ENCODE assay signal across 19 cellular contexts in genomic region chrX:136794080-136794479, GRCh38.
"Had no signal": no experiment of that assay in that cellular context is flagged by ENCODE, and none has a peak within 500 bp of the region (broad histone marks: within the 10 kb centered on the region; RNA-seq: fewer than 3 reads in every experiment).

No MANE protein-coding gene starts in this region.

- H3K4me3 Mint-ChIP-seq: activated CD4-positive, alpha-beta memory T cell treated with anti-CD3 and anti-CD28 coated beads, Interleukin-2, amount 10 ng/mL, durations not matched to agents 7 days and 5 days; activated T-helper 17 cell treated with anti-CD3 and anti-CD28 coated beads, Interleukin-2, amount 50 U/mL, for 72 hours; brain; effector memory CD8-positive, alpha-beta T cell; natural killer cell; stimulated activated naive CD8-positive, alpha-beta T cell treated with anti-CD3 and anti-CD28 coated beads, Interleukin-15, amount 100 ng/mL, for 72 hours had no signal

- H3K27ac Mint-ChIP-seq: activated CD4-positive, alpha-beta memory T cell treated with anti-CD3 and anti-CD28 coated beads, Interleukin-2, amount 10 ng/mL, durations not matched to agents 7 days and 5 days; activated T-helper 17 cell treated with anti-CD3 and anti-CD28 coated beads, Interleukin-2, amount 50 U/mL, for 72 hours; brain; natural killer cell had no signal

- H3K4me1 Mint-ChIP-seq: brain had no signal

- H3K36me3 Mint-ChIP-seq: brain, natural killer cell had no signal

- H3K27me3 Mint-ChIP-seq: activated CD4-positive, alpha-beta memory T cell treated with anti-CD3 and anti-CD28 coated beads, Interleukin-2, amount 10 ng/mL, durations not matched to agents 7 days and 5 days; activated T-helper 17 cell treated with anti-CD3 and anti-CD28 coated beads, Interleukin-2, amount 50 U/mL, for 72 hours; effector memory CD8-positive, alpha-beta T cell; stimulated activated naive CD8-positive, alpha-beta T cell treated with anti-CD3 and anti-CD28 coated beads, Interleukin-15, amount 100 ng/mL, for 72 hours had no signal

- DNase-seq: activated CD4-positive, alpha-beta memory T cell treated with anti-CD3 and anti-CD28 coated beads, Interleukin-2, amount 10 ng/mL, durations not matched to agents 7 days and 5 days; activated CD4-positive, alpha-beta T cell treated with anti-CD3 and anti-CD28 coated beads for 48 hours; activated CD4-positive, CD25-positive, alpha-beta regulatory T cell; activated naive CD4-positive, alpha-beta T cell; activated T-cell treated with anti-CD3 and anti-CD28 coated beads, Interleukin-2, amount 50 U/mL, for 1 hour; caudate nucleus; effector memory CD8-positive, alpha-beta T cell; left cardiac atrium; natural killer cell; ovary; right lobe of liver; small intestine; stimulated activated CD4-positive, alpha-beta T cell treated with anti-CD3 and anti-CD28 coated beads, Interleukin-15, amount 100 ng/mL, for 24 hours; stimulated activated CD4-positive, alpha-beta T cell treated with anti-CD3 and anti-CD28 coated beads, Interleukin-2, amount 100 ng/mL, for 48 hours; stimulated activated naive CD8-positive, alpha-beta T cell treated with anti-CD3 and anti-CD28 coated beads, Interleukin-15, amount 100 ng/mL, for 72 hours; transverse colon; uterus had no signal

- ATAC-seq: activated T-helper 17 cell treated with anti-CD3 and anti-CD28 coated beads, Interleukin-2, amount 50 U/mL, for 72 hours; effector memory CD8-positive, alpha-beta T cell; natural killer cell; right lobe of liver; stimulated activated naive CD8-positive, alpha-beta T cell treated with anti-CD3 and anti-CD28 coated beads, Interleukin-15, amount 100 ng/mL, for 72 hours had no signal

- H3K9me3 Mint-ChIP-seq: effector memory CD8-positive, alpha-beta T cell; natural killer cell had no signal
